11 cellular contexts compared by ENCODE assay signal in genomic region chr1:100452641-100453040, GRCh38.
A peak's percentile ranks its signal among the peaks of the same experiment; 100 is the strongest.
DNase-seq lines count a peak whose midpoint lies in the region; ATAC-seq and FAIRE-seq lines count a peak whose summit lies in the region.
"Had no signal": no experiment of that assay in that cellular context is flagged by ENCODE, and none has a peak within 500 bp of the region (broad histone marks: within the 10 kb centered on the region; RNA-seq: fewer than 3 reads in every experiment).

No MANE protein-coding gene starts in this region.

- peak; percentile 58 for FAIRE-seq in islet of Langerhans (lab: Jason Lieb, UNC)

- ATAC-seq in GM18498 (IDR thresholded peaks at IDR 0.05; ENCODE audit: unreplicated experiment) (peak; percentile 74), GM21619 (IDR thresholded peaks at IDR 0.05; ENCODE audit: unreplicated experiment) (peak; percentile 53), HG02759 (IDR thresholded peaks at IDR 0.05; ENCODE audit: unreplicated experiment) (no peak)
- ATAC-seq: left lobe of liver had no signal

- DNase-seq in M059J (ENCODE audit: low read depth): peak; percentile 47
- DNase-seq in T1000 (lab: John Stamatoyannopoulos, UW): no peak
- no peak for DNase-seq in ecto neural progenitor cell (ENCODE audit: low spot score)
- no peak for DNase-seq in NK-92 (lab: John Stamatoyannopoulos, UW; ENCODE audit: unreplicated experiment)
- DNase-seq: NCI-H748 treated with DMSO at 0.1 percent for 48 hours; stimulated activated CD4-positive, alpha-beta T cell treated with anti-CD3 and anti-CD28 coated beads, Interleukin-1b, Interleukin-23, amount 100 ng/mL, for 48 hours had no signal
